In the genomic region with DNA sequence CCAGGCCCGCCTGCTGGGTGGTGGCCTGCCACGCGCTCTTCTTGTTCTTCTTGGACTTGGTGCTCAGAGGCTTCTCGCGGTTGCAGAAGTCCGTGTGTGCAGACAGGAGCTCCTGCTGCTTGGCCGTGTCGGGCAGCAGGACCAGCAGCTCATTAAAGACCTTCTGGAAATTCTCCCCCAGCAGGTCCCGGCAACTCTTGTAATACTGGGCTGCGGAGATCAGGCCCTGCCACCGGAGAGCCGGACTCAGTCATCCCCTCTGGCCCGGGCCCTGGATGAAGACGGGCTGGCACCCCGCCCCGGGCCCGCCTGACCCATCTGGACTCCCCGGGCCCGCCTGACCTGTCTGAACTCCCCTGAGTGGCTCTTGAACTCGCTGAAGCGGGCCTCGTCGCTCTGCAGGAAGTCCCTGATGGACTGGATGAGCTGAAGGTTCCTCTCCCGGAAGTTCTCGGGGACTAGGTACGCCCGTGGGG, we compare ENCODE assay signal across 1 cellular context.
TF ChIP-seq lines count a peak whose summit lies in the region.

No MANE protein-coding gene starts in this region.

TF ChIP-seq in GM12878, 131 proteins besides CTCF, POLR2A, EP300 and RAD21:
- TF ChIP-seq, protein P1, sequence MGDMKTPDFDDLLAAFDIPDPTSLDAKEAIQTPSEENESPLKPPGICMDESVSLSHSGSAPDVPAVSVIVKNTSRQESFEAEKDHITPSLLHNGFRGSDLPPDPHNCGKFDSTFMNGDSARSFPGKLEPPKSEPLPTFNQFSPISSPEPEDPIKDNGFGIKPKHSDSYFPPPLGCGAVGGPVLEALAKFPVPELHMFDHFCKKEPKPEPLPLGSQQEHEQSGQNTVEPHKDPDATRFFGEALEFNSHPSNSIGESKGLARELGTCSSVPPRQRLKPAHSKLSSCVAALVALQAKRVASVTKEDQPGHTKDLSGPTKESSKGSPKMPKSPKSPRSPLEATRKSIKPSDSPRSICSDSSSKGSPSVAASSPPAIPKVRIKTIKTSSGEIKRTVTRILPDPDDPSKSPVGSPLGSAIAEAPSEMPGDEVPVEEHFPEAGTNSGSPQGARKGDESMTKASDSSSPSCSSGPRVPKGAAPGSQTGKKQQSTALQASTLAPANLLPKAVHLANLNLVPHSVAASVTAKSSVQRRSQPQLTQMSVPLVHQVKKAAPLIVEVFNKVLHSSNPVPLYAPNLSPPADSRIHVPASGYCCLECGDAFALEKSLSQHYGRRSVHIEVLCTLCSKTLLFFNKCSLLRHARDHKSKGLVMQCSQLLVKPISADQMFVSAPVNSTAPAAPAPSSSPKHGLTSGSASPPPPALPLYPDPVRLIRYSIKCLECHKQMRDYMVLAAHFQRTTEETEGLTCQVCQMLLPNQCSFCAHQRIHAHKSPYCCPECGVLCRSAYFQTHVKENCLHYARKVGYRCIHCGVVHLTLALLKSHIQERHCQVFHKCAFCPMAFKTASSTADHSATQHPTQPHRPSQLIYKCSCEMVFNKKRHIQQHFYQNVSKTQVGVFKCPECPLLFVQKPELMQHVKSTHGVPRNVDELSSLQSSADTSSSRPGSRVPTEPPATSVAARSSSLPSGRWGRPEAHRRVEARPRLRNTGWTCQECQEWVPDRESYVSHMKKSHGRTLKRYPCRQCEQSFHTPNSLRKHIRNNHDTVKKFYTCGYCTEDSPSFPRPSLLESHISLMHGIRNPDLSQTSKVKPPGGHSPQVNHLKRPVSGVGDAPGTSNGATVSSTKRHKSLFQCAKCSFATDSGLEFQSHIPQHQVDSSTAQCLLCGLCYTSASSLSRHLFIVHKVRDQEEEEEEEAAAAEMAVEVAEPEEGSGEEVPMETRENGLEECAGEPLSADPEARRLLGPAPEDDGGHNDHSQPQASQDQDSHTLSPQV (IDR thresholded peaks at IDR 0.05) = no peak
- TF ChIP-seq JUNB (IDR thresholded peaks at IDR 0.05) (no peak), ZNF274 (IDR thresholded peaks at IDR 0.05; ENCODE audit: insufficient read depth, insufficient read length) (no peak), ASH2L (IDR thresholded peaks at IDR 0.05; ENCODE audit: borderline replicate concordance, low read depth) (no peak), HDAC2 (IDR thresholded peaks at IDR 0.05) (no peak), CREB1 (IDR thresholded peaks at IDR 0.05; ENCODE audit: low read depth) (no peak), POU2F2 (IDR thresholded peaks at IDR 0.05; ENCODE audit: borderline replicate concordance, low read depth, low read length) (no peak)
